1 cellular context compared by ENCODE assay signal in the genomic region with DNA sequence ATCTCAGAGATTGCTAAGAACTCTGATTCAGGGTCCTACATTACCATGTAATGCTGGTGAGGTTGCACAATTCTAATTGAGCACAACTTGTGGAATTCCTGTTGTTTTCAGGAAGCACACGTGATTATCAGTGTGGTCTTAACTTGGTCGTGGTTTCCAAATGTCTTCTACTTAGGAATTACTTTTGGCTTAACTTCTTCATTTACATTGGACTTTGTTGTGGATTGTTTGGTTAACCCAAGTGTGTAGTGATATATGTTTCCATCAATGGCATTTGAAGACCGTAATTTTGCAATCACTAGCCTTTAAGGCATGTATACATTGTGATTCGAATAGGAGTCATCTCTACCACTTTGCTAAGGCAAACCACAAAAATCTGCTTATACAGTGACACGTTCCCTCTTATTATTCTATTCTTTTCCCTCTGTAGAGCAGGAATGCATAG.
TF ChIP-seq lines count a peak whose summit lies in the region.

No MANE protein-coding gene starts in this region.

TF ChIP-seq in A549, 52 proteins besides CTCF, POLR2A, EP300 and RAD21 (continued from another document):
- TF ChIP-seq, protein P1, sequence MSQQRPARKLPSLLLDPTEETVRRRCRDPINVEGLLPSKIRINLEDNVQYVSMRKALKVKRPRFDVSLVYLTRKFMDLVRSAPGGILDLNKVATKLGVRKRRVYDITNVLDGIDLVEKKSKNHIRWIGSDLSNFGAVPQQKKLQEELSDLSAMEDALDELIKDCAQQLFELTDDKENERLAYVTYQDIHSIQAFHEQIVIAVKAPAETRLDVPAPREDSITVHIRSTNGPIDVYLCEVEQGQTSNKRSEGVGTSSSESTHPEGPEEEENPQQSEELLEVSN (IDR thresholded peaks at IDR 0.05; ENCODE audit: borderline replicate concordance, low read depth) = no peak
- TF ChIP-seq, protein P2, sequence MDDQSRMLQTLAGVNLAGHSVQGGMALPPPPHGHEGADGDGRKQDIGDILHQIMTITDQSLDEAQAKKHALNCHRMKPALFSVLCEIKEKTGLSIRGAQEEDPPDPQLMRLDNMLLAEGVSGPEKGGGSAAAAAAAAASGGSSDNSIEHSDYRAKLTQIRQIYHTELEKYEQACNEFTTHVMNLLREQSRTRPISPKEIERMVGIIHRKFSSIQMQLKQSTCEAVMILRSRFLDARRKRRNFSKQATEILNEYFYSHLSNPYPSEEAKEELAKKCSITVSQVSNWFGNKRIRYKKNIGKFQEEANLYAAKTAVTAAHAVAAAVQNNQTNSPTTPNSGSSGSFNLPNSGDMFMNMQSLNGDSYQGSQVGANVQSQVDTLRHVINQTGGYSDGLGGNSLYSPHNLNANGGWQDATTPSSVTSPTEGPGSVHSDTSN (IDR thresholded peaks at IDR 0.05) = no peak
- no peak for TF ChIP-seq RARB (CRISPR knock-in tag; IDR thresholded peaks at IDR 0.05)
- peak; percentile 37; the same call in 1 of the 2 replicates for TF ChIP-seq HOXB5 (CRISPR knock-in tag; IDR thresholded peaks at IDR 0.05)
- no peak for TF ChIP-seq MAZ (IDR thresholded peaks at IDR 0.05; ENCODE audit: borderline replicate concordance, low read depth, low read length)
- TF ChIP-seq, protein P3, sequence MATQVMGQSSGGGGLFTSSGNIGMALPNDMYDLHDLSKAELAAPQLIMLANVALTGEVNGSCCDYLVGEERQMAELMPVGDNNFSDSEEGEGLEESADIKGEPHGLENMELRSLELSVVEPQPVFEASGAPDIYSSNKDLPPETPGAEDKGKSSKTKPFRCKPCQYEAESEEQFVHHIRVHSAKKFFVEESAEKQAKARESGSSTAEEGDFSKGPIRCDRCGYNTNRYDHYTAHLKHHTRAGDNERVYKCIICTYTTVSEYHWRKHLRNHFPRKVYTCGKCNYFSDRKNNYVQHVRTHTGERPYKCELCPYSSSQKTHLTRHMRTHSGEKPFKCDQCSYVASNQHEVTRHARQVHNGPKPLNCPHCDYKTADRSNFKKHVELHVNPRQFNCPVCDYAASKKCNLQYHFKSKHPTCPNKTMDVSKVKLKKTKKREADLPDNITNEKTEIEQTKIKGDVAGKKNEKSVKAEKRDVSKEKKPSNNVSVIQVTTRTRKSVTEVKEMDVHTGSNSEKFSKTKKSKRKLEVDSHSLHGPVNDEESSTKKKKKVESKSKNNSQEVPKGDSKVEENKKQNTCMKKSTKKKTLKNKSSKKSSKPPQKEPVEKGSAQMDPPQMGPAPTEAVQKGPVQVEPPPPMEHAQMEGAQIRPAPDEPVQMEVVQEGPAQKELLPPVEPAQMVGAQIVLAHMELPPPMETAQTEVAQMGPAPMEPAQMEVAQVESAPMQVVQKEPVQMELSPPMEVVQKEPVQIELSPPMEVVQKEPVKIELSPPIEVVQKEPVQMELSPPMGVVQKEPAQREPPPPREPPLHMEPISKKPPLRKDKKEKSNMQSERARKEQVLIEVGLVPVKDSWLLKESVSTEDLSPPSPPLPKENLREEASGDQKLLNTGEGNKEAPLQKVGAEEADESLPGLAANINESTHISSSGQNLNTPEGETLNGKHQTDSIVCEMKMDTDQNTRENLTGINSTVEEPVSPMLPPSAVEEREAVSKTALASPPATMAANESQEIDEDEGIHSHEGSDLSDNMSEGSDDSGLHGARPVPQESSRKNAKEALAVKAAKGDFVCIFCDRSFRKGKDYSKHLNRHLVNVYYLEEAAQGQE (IDR thresholded peaks at IDR 0.05) = no peak
- TF ChIP-seq KDM5A (IDR thresholded peaks at IDR 0.05) = no peak
- no peak for TF ChIP-seq ZNF302 (CRISPR knock-in tag; IDR thresholded peaks at IDR 0.05)
- no peak for TF ChIP-seq CBX8 (IDR thresholded peaks at IDR 0.05)
- TF ChIP-seq RFX5 (IDR thresholded peaks at IDR 0.05) = no peak
- TF ChIP-seq ZFP36 (IDR thresholded peaks at IDR 0.05; ENCODE audit: borderline replicate concordance, partially characterized antibody) = no peak
- no peak for TF ChIP-seq ZSCAN20 (CRISPR knock-in tag; IDR thresholded peaks at IDR 0.05)
- TF ChIP-seq ESRRA (IDR thresholded peaks at IDR 0.05; ENCODE audit: borderline replicate concordance, low read length) = no peak
- no peak for TF ChIP-seq CBX2 (IDR thresholded peaks at IDR 0.05; ENCODE audit: borderline replicate concordance, low read depth)
- peak; percentile 14; the same call in 1 of the 2 replicates for TF ChIP-seq FOSL2 (IDR thresholded peaks at IDR 0.05)
- TF ChIP-seq FOSL2 (CRISPR knock-in tag; IDR thresholded peaks at IDR 0.05) = peak; percentile 72
- no peak for TF ChIP-seq NR3C1 (IDR thresholded peaks at IDR 0.05)
- TF ChIP-seq EHMT2 (IDR thresholded peaks at IDR 0.05; ENCODE audit: low read depth) = no peak
- TF ChIP-seq FOXS1 (CRISPR knock-in tag; IDR thresholded peaks at IDR 0.05) = no peak; the same call in 1 of the 2 replicates
- TF ChIP-seq CHD2 (IDR thresholded peaks at IDR 0.05; ENCODE audit: low read length, partially characterized antibody) = no peak
- TF ChIP-seq, protein P4, sequence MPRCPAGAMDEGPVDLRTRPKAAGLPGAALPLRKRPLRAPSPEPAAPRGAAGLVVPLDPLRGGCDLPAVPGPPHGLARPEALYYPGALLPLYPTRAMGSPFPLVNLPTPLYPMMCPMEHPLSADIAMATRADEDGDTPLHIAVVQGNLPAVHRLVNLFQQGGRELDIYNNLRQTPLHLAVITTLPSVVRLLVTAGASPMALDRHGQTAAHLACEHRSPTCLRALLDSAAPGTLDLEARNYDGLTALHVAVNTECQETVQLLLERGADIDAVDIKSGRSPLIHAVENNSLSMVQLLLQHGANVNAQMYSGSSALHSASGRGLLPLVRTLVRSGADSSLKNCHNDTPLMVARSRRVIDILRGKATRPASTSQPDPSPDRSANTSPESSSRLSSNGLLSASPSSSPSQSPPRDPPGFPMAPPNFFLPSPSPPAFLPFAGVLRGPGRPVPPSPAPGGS (IDR thresholded peaks at IDR 0.05) = no peak
- TF ChIP-seq CHD4 (IDR thresholded peaks at IDR 0.05; ENCODE audit: borderline replicate concordance) = no peak
- peak; percentile 81 to 97 for TF ChIP-seq CEBPB (IDR thresholded peaks at IDR 0.05)
- TF ChIP-seq, protein P5, sequence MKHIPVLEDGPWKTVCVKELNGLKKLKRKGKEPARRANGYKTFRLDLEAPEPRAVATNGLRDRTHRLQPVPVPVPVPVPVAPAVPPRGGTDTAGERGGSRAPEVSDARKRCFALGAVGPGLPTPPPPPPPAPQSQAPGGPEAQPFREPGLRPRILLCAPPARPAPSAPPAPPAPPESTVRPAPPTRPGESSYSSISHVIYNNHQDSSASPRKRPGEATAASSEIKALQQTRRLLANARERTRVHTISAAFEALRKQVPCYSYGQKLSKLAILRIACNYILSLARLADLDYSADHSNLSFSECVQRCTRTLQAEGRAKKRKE (CRISPR knock-in tag; IDR thresholded peaks at IDR 0.05; ENCODE audit: low read depth) = no peak
- no peak for TF ChIP-seq KDM1A (IDR thresholded peaks at IDR 0.05; ENCODE audit: low read depth)
- no peak for TF ChIP-seq HOXB13 (CRISPR knock-in tag; IDR thresholded peaks at IDR 0.05; ENCODE audit: low read depth)
- TF ChIP-seq HEYL (CRISPR knock-in tag; IDR thresholded peaks at IDR 0.05) = no peak
- no peak for TF ChIP-seq EHF (CRISPR knock-in tag; IDR thresholded peaks at IDR 0.05)
- TF ChIP-seq TP53 (CRISPR knock-in tag; IDR thresholded peaks at IDR 0.05) = no peak
- TF ChIP-seq JUNB (IDR thresholded peaks at IDR 0.05) = peak; percentile 71
- TF ChIP-seq NPAS2 (CRISPR knock-in tag; IDR thresholded peaks at IDR 0.05; ENCODE audit: borderline replicate concordance) = no peak
- no peak for TF ChIP-seq HDAC2 (IDR thresholded peaks at IDR 0.05)
- TF ChIP-seq, protein P6, sequence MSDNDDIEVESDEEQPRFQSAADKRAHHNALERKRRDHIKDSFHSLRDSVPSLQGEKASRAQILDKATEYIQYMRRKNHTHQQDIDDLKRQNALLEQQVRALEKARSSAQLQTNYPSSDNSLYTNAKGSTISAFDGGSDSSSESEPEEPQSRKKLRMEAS (IDR thresholded peaks at IDR 0.05) = peak; percentile 73
- no peak for TF ChIP-seq RNF2 (IDR thresholded peaks at IDR 0.05; ENCODE audit: borderline replicate concordance, low read depth)
- TF ChIP-seq NFE2L2 (conservative IDR thresholded peaks at IDR 0.05; ENCODE audit: low read length) = no peak
- TF ChIP-seq, protein P7, sequence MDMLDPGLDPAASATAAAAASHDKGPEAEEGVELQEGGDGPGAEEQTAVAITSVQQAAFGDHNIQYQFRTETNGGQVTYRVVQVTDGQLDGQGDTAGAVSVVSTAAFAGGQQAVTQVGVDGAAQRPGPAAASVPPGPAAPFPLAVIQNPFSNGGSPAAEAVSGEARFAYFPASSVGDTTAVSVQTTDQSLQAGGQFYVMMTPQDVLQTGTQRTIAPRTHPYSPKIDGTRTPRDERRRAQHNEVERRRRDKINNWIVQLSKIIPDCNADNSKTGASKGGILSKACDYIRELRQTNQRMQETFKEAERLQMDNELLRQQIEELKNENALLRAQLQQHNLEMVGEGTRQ (IDR thresholded peaks at IDR 0.05) = peak; percentile 45; the same call in 1 of the 2 replicates
- no peak for TF ChIP-seq MYC (IDR thresholded peaks at IDR 0.05; ENCODE audit: borderline replicate concordance, low read length)
